Comparison of ENCODE assay signal across 12 cellular contexts in the genomic region with DNA sequence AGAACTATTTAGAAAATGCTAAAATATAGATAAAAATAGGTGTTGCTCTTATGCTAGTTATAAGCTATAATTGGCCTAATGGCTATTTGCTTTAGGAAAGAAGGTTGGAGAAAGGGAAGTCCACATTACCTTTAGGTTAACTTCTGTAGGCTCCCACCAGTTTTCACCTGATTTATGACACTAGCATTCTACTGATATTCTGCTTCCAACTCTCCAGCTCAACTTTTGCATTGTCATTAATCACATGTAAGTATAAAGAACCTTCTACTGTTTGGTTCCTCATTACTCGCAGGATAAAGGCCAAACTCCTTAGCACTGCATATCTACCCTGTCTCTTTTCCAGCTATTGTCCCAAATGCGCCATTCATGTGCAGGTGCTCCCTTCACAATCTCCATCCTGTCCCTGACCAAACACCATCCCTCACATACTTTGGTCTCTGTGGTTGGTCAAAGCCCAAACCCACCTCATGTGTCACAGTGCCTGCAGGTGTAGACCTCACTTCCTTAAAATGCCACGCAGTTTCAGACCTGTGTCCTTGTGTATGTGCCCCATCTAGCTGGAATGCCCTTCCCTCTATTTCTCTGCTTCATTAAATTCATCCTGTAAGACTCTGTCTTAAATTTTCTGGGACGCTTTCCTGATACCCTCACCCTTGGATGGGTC. TPM values are rescaled to one million over a fixed set of nuclear protein-coding genes. Genes with fewer than 3 reads are reported as not detected.
DNase-seq lines count a peak whose midpoint lies in the region; FAIRE-seq and TF ChIP-seq lines count a peak whose summit lies in the region.
"Had no signal": no experiment of that assay in that cellular context is flagged by ENCODE, and none has a peak within 500 bp of the region (broad histone marks: within the 10 kb centered on the region; RNA-seq: fewer than 3 reads in every experiment).

No MANE protein-coding gene starts in this region.

- H3K27me3 Mint-ChIP-seq in activated T-cell treated with anti-CD3 and anti-CD28 coated beads, Interleukin-2, amount 50 U/mL, for 24 hours, result no peaks in the 10 kb centered on the region
- H3K27me3 Mint-ChIP-seq in astrocyte (ENCODE audit: low read depth, unreplicated experiment), result no peaks in the 10 kb centered on the region

- peak overlapping the region; percentile 99 for H3K4me3 Mint-ChIP-seq in activated T-cell treated with anti-CD3 and anti-CD28 coated beads, Interleukin-2, amount 50 U/mL, for 24 hours
- no peak overlapping the region for H3K4me3 Mint-ChIP-seq in astrocyte (ENCODE audit: unreplicated experiment)

- H3K79me2 ChIP-seq in astrocyte (ENCODE audit: insufficient read depth, low read length), result peaks cover 57% of the 10 kb centered on the region

- H3K27ac ChIP-seq in astrocyte (ENCODE audit: low read depth, low read length), result no peak overlapping the region

- H3K9me3 ChIP-seq in astrocyte (ENCODE audit: insufficient read depth, low read depth, low read length), result no peaks in the 10 kb centered on the region
- H3K9me3 ChIP-seq in neuron (ENCODE audit: low read length), result peaks cover under 1% of the 10 kb centered on the region

- peaks cover 58% of the 10 kb centered on the region for H3K36me3 Mint-ChIP-seq in activated T-cell treated with anti-CD3 and anti-CD28 coated beads, Interleukin-2, amount 50 U/mL, for 24 hours (ENCODE audit: low read depth)
- no peaks in the 10 kb centered on the region for H3K36me3 Mint-ChIP-seq in astrocyte (ENCODE audit: low read depth, unreplicated experiment)

- TF ChIP-seq POLR2A in NB4 (IDR thresholded peaks at IDR 0.05; ENCODE audit: extremely low read depth, insufficient read length), result no peak

- H3K9ac ChIP-seq in astrocyte (ENCODE audit: low read length), result no peak overlapping the region

- peaks cover 66% of the 10 kb centered on the region for H3K4me1 Mint-ChIP-seq in activated T-cell treated with anti-CD3 and anti-CD28 coated beads, Interleukin-2, amount 50 U/mL, for 24 hours (ENCODE audit: low read depth)
- peaks cover 6% of the 10 kb centered on the region for H3K4me1 Mint-ChIP-seq in astrocyte (ENCODE audit: low read depth, unreplicated experiment)

- H3K4me3 ChIP-seq in NB4 (ENCODE audit: low read depth, low read length), result peak overlapping the region; percentile 30
- no peak overlapping the region for H3K4me3 ChIP-seq in astrocyte (ENCODE audit: insufficient read depth, low read depth, low read length)
- H3K4me3 ChIP-seq in neuron (ENCODE audit: low read length), result peak overlapping the region; percentile 66

- H2AFZ ChIP-seq in astrocyte (ENCODE audit: low read depth, low read length), result no peak overlapping the region
- H2AFZ ChIP-seq in neuron (ENCODE audit: low read depth, low read length), result no peak overlapping the region

- peak overlapping the region; percentile 4 for H3K4me2 ChIP-seq in astrocyte (ENCODE audit: low read length)

- no peak for FAIRE-seq in astrocyte (lab: Jason Lieb, UNC)
- FAIRE-seq: G401.6 had no signal

- no peak overlapping the region for H3K27ac Mint-ChIP-seq in activated T-cell treated with anti-CD3 and anti-CD28 coated beads, Interleukin-2, amount 50 U/mL, for 24 hours
- no peak overlapping the region for H3K27ac Mint-ChIP-seq in astrocyte (ENCODE audit: unreplicated experiment)

- DNase-seq in activated T-cell treated with anti-CD3 and anti-CD28 coated beads, Interleukin-2, amount 50 U/mL, for 24 hours, result no peak
- DNase-seq in activated T-cell treated with anti-CD3 and anti-CD28 coated beads for 4 hours, result no peak
- DNase-seq in NB4 (ENCODE audit: low read depth), result peak; percentile 10
- DNase-seq in astrocyte (ENCODE audit: low read depth), result no peak
- no peak for DNase-seq in EL
- no peak for DNase-seq in NCI-H2227 (lab: John Stamatoyannopoulos, UW; ENCODE audit: unreplicated experiment)
- no peak for DNase-seq in activated CD4-positive, alpha-beta T cell treated with anti-CD3 and anti-CD28 coated beads for 1 hour
- DNase-seq: activated naive CD4-positive, alpha-beta T cell treated with anti-CD3 and anti-CD28 coated beads, Interleukin-2, amount 50 U/mL, for 16 hours; NCI-H146; NK-92 treated with Interleukin-12 subunit alpha and Interleukin-12 subunit beta, amount 100 ng/mL, for 24 hours had no signal

- H3K27me3 ChIP-seq in astrocyte (ENCODE audit: insufficient read depth, low read length) (no peaks in the 10 kb centered on the region), neuron (ENCODE audit: insufficient read depth, low read length) (no peaks in the 10 kb centered on the region)

- H3K4me1 ChIP-seq in astrocyte (ENCODE audit: insufficient read depth, low read length), result peaks cover 6% of the 10 kb centered on the region
- H3K4me1 ChIP-seq in neuron (ENCODE audit: insufficient read depth, low read length), result peaks cover 20% of the 10 kb centered on the region

- no peaks in the 10 kb centered on the region for H3K9me3 Mint-ChIP-seq in activated T-cell treated with anti-CD3 and anti-CD28 coated beads, Interleukin-2, amount 50 U/mL, for 24 hours
- H3K9me3 Mint-ChIP-seq in astrocyte (ENCODE audit: unreplicated experiment), result peaks cover 3% of the 10 kb centered on the region

- no peaks in the 10 kb centered on the region for H3K36me3 ChIP-seq in astrocyte (ENCODE audit: insufficient read depth, low read length)
- no peaks in the 10 kb centered on the region for H3K36me3 ChIP-seq in neuron (ENCODE audit: insufficient read depth, low read length)

- H4K20me1 ChIP-seq in astrocyte (ENCODE audit: insufficient read depth, low read length), result peaks cover 9% of the 10 kb centered on the region

- no peak for TF ChIP-seq CTCF in NB4 (IDR thresholded peaks at IDR 0.05; ENCODE audit: low read depth, low read length)
- TF ChIP-seq CTCF in astrocyte (IDR thresholded peaks at IDR 0.05; ENCODE audit: insufficient read depth, low read depth, low read length), result no peak

RNA-seq across cellular contexts. Expression of a gene that starts 3.3 kb away (rescaled TPM):
- 14.5 and 15.2 TPM in 2 replicates for total RNA-seq in astrocyte
